In the genomic region with DNA sequence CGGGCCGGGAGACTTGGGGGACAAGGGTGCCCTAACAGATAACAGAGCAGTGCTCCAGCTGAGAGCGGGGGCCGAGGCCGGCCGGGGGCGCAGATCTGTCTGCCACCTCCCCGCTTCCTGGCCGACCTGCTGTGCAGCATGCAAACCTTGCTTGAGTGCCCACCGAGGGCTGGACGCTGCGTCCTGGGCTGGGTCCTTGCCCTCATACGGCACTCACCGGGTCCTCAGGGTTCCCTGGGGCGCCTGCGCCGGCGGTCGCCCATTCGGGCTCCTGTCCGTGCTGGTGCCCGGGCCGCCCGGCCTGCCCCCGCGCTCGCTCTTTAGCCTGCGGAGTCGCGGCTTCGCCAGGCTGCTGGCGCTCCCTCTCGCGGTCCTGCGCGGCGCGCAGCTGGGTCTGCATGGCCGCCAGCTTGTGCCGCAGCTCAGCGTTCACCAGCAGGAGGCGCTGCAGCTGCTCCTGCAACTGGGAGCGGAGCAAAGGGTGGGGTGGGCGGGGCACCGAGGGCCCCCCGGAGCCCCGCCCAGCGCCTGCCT, we compare ENCODE assay signal across 8 cellular contexts. TPM values are rescaled to one million over a fixed set of nuclear protein-coding genes. Genes with fewer than 3 reads are reported as not detected.
DNase-seq lines count a peak whose midpoint lies in the region; ATAC-seq and TF ChIP-seq lines count a peak whose summit lies in the region.

No MANE protein-coding gene starts in this region.

- TF ChIP-seq CTCF in WTC11 (IDR thresholded peaks at IDR 0.05): peak; percentile 86

- H3K36me3 Mint-ChIP-seq in WTC11: peaks cover 32% of the 10 kb centered on the region

- CTCF ChIA-PET in WTC11 (lab: Charles Lee): interaction anchor here (0.5 to 7.2 kb wide), 54 partner anchors 8 to 753 kb away, joined by 3 to 133 read pairs (median 5); partner anchors contain the start of genes INPP5K, PITPNA, PRPF8 and RPA1

- peaks cover 6% of the 10 kb centered on the region for H3K27me3 Mint-ChIP-seq in WTC11 (ENCODE audit: low read depth)

- POLR2A ChIA-PET in WTC11 (lab: Charles Lee): interaction anchor here (0.9 to 2.3 kb wide), 10 partner anchors 12 to 132 kb away, joined by 3 to 12 read pairs (median 4); partner anchors contain the start of genes INPP5K and SLC43A2

- H3K9me3 Mint-ChIP-seq in WTC11: no peaks in the 10 kb centered on the region

- peak; percentile 77 to 86 (median 79) for DNase-seq in NCI-H1417 (lab: John Stamatoyannopoulos, UW)
- no peak for DNase-seq in NCI-H1417 treated with DMSO at 0.1 percent for 48 hours (lab: John Stamatoyannopoulos, UW)
- peak; percentile 73 for DNase-seq in NCI-H1694 treated with DMSO at 0.1 percent for 48 hours (lab: John Stamatoyannopoulos, UW)
- DNase-seq in WTC11 (ENCODE audit: low spot score): peak; percentile 95
- peak in 60 of 61 donors; percentile 47 to 97 (median 92) for DNase-seq in caudate nucleus (lab: John Stamatoyannopoulos, UW)
- peak; percentile 65 for DNase-seq in kidney glomerular epithelial cell (lab: John Stamatoyannopoulos, UW)
- DNase-seq in stimulated activated CD4-positive, alpha-beta T cell treated with anti-CD3 and anti-CD28 coated beads, Interleukin-15, amount 100 ng/mL, for 24 hours: peak; percentile 94

- peaks cover 32% of the 10 kb centered on the region for H3K4me1 Mint-ChIP-seq in WTC11

- no peak overlapping the region for H3K27ac Mint-ChIP-seq in WTC11

- ATAC-seq in HG02678 (IDR thresholded peaks at IDR 0.05; ENCODE audit: unreplicated experiment) (peak; percentile 59), WTC11 (peak; percentile 56)

- peak overlapping the region; percentile 72 for H3K4me3 Mint-ChIP-seq in WTC11

- peak overlapping the region; percentile 95 for H3K27ac ChIP-seq in caudate nucleus (ENCODE audit: low read depth, low read length)

TF ChIP-seq in WTC11, 78 proteins besides CTCF, POLR2A, EP300 and RAD21:
- peak; percentile 63; the same call in 1 of the 2 replicates for TF ChIP-seq TCF7 (CRISPR knock-in tag; IDR thresholded peaks at IDR 0.05; ENCODE audit: low read depth)
- no peak for TF ChIP-seq STAT6 (CRISPR knock-in tag; conservative IDR thresholded peaks at IDR 0.05; ENCODE audit: low read depth)
- TF ChIP-seq FOXP1 (CRISPR knock-in tag; IDR thresholded peaks at IDR 0.05; ENCODE audit: borderline replicate concordance): peak; percentile 66; the same call in 1 of the 2 replicates
- TF ChIP-seq, protein P1, sequence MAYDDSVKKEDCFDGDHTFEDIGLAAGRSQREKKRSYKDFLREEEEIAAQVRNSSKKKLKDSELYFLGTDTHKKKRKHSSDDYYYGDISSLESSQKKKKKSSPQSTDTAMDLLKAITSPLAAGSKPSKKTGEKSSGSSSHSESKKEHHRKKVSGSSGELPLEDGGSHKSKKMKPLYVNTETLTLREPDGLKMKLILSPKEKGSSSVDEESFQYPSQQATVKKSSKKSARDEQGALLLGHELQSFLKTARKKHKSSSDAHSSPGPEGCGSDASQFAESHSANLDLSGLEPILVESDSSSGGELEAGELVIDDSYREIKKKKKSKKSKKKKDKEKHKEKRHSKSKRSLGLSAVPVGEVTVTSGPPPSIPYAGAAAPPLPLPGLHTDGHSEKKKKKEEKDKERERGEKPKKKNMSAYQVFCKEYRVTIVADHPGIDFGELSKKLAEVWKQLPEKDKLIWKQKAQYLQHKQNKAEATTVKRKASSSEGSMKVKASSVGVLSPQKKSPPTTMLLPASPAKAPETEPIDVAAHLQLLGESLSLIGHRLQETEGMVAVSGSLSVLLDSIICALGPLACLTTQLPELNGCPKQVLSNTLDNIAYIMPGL (CRISPR knock-in tag; IDR thresholded peaks at IDR 0.05): peak; percentile 77; the same call in 1 of the 2 replicates
- TF ChIP-seq TEAD1 (CRISPR knock-in tag; IDR thresholded peaks at IDR 0.05): peak; percentile 14; the same call in 1 of the 2 replicates
- TF ChIP-seq ZNF423 (CRISPR knock-in tag; IDR thresholded peaks at IDR 0.05): peak; percentile 53; the same call in 1 of the 2 replicates
- TF ChIP-seq, protein P2, sequence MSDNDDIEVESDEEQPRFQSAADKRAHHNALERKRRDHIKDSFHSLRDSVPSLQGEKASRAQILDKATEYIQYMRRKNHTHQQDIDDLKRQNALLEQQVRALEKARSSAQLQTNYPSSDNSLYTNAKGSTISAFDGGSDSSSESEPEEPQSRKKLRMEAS (CRISPR knock-in tag; IDR thresholded peaks at IDR 0.05): peak; percentile 31; the same call in 1 of the 2 replicates
- TF ChIP-seq, protein P3, sequence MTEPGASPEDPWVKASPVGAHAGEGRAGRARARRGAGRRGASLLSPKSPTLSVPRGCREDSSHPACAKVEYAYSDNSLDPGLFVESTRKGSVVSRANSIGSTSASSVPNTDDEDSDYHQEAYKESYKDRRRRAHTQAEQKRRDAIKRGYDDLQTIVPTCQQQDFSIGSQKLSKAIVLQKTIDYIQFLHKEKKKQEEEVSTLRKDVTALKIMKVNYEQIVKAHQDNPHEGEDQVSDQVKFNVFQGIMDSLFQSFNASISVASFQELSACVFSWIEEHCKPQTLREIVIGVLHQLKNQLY (CRISPR knock-in tag; IDR thresholded peaks at IDR 0.05): 0 out of 2 replicates have a peak, but pooled peaks have one; percentile 47
- no peak for TF ChIP-seq NR3C1 (CRISPR knock-in tag; conservative IDR thresholded peaks at IDR 0.05; ENCODE audit: low read depth)
- TF ChIP-seq SP1 (CRISPR knock-in tag; conservative IDR thresholded peaks at IDR 0.05): peak; percentile 89
- TF ChIP-seq CREM (CRISPR knock-in tag; IDR thresholded peaks at IDR 0.05): 0 out of 2 replicates have a peak, but pooled peaks have one; percentile 28
- TF ChIP-seq ZNF396 (CRISPR knock-in tag; IDR thresholded peaks at IDR 0.05; ENCODE audit: borderline replicate concordance): no peak
- 0 out of 2 replicates have a peak, but pooled peaks have one; percentile 42 for TF ChIP-seq FOXK1 (CRISPR knock-in tag; IDR thresholded peaks at IDR 0.05)
- TF ChIP-seq TP53 (CRISPR knock-in tag; IDR thresholded peaks at IDR 0.05): peak; percentile 60; the same call in 1 of the 2 replicates
- TF ChIP-seq, protein P4, sequence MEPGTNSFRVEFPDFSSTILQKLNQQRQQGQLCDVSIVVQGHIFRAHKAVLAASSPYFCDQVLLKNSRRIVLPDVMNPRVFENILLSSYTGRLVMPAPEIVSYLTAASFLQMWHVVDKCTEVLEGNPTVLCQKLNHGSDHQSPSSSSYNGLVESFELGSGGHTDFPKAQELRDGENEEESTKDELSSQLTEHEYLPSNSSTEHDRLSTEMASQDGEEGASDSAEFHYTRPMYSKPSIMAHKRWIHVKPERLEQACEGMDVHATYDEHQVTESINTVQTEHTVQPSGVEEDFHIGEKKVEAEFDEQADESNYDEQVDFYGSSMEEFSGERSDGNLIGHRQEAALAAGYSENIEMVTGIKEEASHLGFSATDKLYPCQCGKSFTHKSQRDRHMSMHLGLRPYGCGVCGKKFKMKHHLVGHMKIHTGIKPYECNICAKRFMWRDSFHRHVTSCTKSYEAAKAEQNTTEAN (CRISPR knock-in tag; IDR thresholded peaks at IDR 0.05): 0 out of 2 replicates have a peak, but pooled peaks have one; percentile 22
- TF ChIP-seq NFE2L1 (CRISPR knock-in tag; IDR thresholded peaks at IDR 0.05): no peak

RNA-seq across cellular contexts. Expression of gene RILP, which starts 1.0 kb away (rescaled TPM):
- 10.2 to 13.8 TPM (median 11.7 TPM) in 3 replicates for total RNA-seq in WTC11 (2021)

RNA-seq across cellular contexts. Expression of gene SCARF1, which starts 3.1 kb away (rescaled TPM):
- total RNA-seq in WTC11 (2021): 3.7 to 5.4 TPM (median 4.9 TPM) in 3 replicates

RNA-seq across cellular contexts. Expression of gene SLC43A2, which starts 20.0 kb away (rescaled TPM):
- total RNA-seq in WTC11 (2021): 10.3 to 11.6 TPM (median 11.0 TPM) in 3 replicates

RNA-seq across cellular contexts. Expression of gene PRPF8, which starts 36.0 kb away (rescaled TPM):
- 323 to 388 TPM (median 328 TPM) in 3 replicates for total RNA-seq in WTC11 (2021)
